Comparison of ENCODE assay signal across 7 cellular contexts in the genomic region with DNA sequence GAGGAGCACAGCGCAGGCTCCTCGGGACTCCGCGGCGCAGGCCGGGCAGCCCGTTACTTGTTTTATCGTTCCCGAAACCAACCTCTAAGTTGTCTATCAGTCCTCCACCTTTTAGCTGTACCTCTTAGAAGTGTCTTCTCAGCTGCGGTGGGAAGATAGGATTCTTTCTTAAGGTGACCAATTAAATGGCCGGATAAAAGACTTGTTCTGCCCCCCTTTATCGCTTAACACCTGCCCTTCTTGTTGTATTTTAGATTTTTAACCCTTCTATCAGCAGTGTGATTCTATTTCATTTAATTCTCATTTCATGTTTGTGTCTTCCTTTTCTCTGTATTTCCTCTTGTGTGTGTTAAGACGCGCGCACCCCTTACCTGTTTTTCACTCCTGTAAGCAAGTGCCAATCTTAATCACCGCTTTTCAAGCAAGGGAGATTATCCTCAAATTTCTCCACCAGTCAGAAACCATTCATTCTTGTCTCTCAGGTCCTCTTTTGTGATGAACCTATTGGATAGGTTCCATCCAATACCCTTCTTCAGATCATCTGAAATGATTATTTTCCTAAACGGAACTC. TPM values are rescaled to one million over a fixed set of nuclear protein-coding genes. Genes with fewer than 3 reads are reported as not detected.
DNase-seq lines count a peak whose midpoint lies in the region; ATAC-seq, FAIRE-seq and TF ChIP-seq lines count a peak whose summit lies in the region.

No MANE protein-coding gene starts in this region.

- H3K36me3 ChIP-seq in K562 (ENCODE audit: control insufficient read depth, insufficient read depth, low read length) (no peaks in the 10 kb centered on the region), mesendoderm (ENCODE audit: control insufficient read depth, insufficient read depth, low read length) (no peaks in the 10 kb centered on the region), aorta (ENCODE audit: control insufficient read depth in 1 of 2, insufficient read depth in 2 of 2, low read length in 1 of 2) (no peaks in the 10 kb centered on the region)

- H3K27ac ChIP-seq in K562 (ENCODE audit: extremely low read depth, low read depth, low read length) = peak overlapping the region; percentile 80
- H3K27ac ChIP-seq in mesendoderm (ENCODE audit: low read depth, low read length) = no peak overlapping the region
- H3K27ac ChIP-seq in aorta (ENCODE audit: low read depth in 1 of 2, low read length in 2 of 2) = peak overlapping the region; percentile 1 to 38

- DNase-seq in GM12891 (ENCODE audit: insufficient read length, low spot score) (no peak), LNCaP clone FGC (ENCODE audit: low read depth) (no peak), K562 (ENCODE audit: extremely low read depth in 1 of 4, low spot score in 3 of 4) (peak in 1 of 4 experiments; percentile 74), mesendoderm (no peak), aorta (no peak), UCSD-AML1 (lab: John Stamatoyannopoulos, UW; ENCODE audit: unreplicated experiment) (no peak)

- H2BK120ac ChIP-seq in mesendoderm (ENCODE audit: low read depth, low read length) = no peak overlapping the region

- H3K79me1 ChIP-seq in mesendoderm (ENCODE audit: low read length) = no peaks in the 10 kb centered on the region

- H3K9ac ChIP-seq in K562 (ENCODE audit: insufficient read depth in 1 of 2, low read depth in 2 of 2, low read length in 2 of 2) (peak overlapping the region; percentile 79 to 94), mesendoderm (ENCODE audit: low read length) (peak overlapping the region; percentile 75)

- H4K5ac ChIP-seq in mesendoderm (ENCODE audit: low read length) = no peak overlapping the region

- no peak for TF ChIP-seq RAD21 in K562 (CRISPR knock-in tag; conservative IDR thresholded peaks at IDR 0.05 in 1 of 2, IDR thresholded peaks at IDR 0.05 in 1 of 2)

- H3K4me1 ChIP-seq in K562 (replicated peaks in 1 of 2; ENCODE audit: control insufficient read depth in 2 of 2, insufficient read depth in 2 of 2, low read length in 2 of 2) (peaks cover 10 to 13% of the 10 kb centered on the region in 2 experiments; a peak in 4 of 5 replicates), mesendoderm (ENCODE audit: control insufficient read depth, low read depth, low read length) (no peaks in the 10 kb centered on the region), aorta (ENCODE audit: control insufficient read depth in 1 of 2, insufficient read depth in 2 of 2, low read length in 2 of 2) (peaks cover 0 to 11% of the 10 kb centered on the region in 2 donors)

- H3K4me3 ChIP-seq in LNCaP clone FGC (ENCODE audit: low read depth, low read length) = peak overlapping the region; percentile 65
- peak overlapping the region; percentile 54 for H3K4me3 ChIP-seq in K562
- no peak overlapping the region for H3K4me3 ChIP-seq in mesendoderm (ENCODE audit: low read length)
- H3K4me3 ChIP-seq in aorta (ENCODE audit: low read length in 2 of 2) = peak overlapping the region; percentile 44 to 73

- peak overlapping the region; percentile 90 for H3K56ac ChIP-seq in mesendoderm (ENCODE audit: low read length)

- TSS peak; percentile 64 for BruUV-seq in K562 (replicated peaks; lab: Mats Ljungman, UMichigan)

- H3K18ac ChIP-seq in mesendoderm (ENCODE audit: low read length) = peak overlapping the region; percentile 11

- peak; percentile 44; the same call in 1 of the 2 replicates for TF ChIP-seq POLR2A in GM12891 (IDR thresholded peaks at IDR 0.05; ENCODE audit: low read depth, low read length)
- TF ChIP-seq POLR2A in K562 (conservative IDR thresholded peaks at IDR 0.05) = no peak; the same call in none of the 2 replicates

- no peak overlapping the region for H3K23ac ChIP-seq in mesendoderm (ENCODE audit: low read length)

- POLR2A ChIA-PET in K562 (lab: Yijun Ruan, JAX) = no interaction called here

- H3K4me2 ChIP-seq in K562 (ENCODE audit: insufficient read depth, low read length) = peak overlapping the region; percentile 79
- peak overlapping the region; percentile 39 for H3K4me2 ChIP-seq in mesendoderm (ENCODE audit: low read length)

- H3K4ac ChIP-seq in mesendoderm (ENCODE audit: low read depth, low read length) = no peak overlapping the region

- no peak for TF ChIP-seq CTCF in LNCaP clone FGC (IDR thresholded peaks at IDR 0.05; ENCODE audit: control insufficient read depth, extremely low read depth, insufficient read depth)
- no peak for TF ChIP-seq CTCF in K562 (IDR thresholded peaks at IDR 0.05 in 2 of 3, conservative IDR thresholded peaks at IDR 0.05 in 1 of 3; ENCODE audit: insufficient read depth in 2 of 3, low read depth in 1 of 3, low read length in 3 of 3)

- no peak overlapping the region for H2BK15ac ChIP-seq in mesendoderm (replicated peaks; ENCODE audit: low read depth)

- WGBS in K562 (ENCODE audit: insufficient coverage, low coverage, missing lambda C conversion rate) = 11% methylated on average over 17 of the region's 17 CpGs
- no CpG with 5 or more reads among the region's 17 CpGs for WGBS in mesendoderm (ENCODE audit: extremely low coverage, insufficient coverage, low lambda C conversion rate)
- WGBS in aorta, 2 donors = 25 to 29% methylated on average over 17 of the region's 17 CpGs

- no peaks in the 10 kb centered on the region for H3K9me1 ChIP-seq in K562 (ENCODE audit: control insufficient read depth, insufficient read depth, low read length)

- in situ Hi-C loops in K562 (cut with MboI) = no loop called here

- TF ChIP-seq EP300 in K562 (IDR thresholded peaks at IDR 0.05; ENCODE audit: low read length) = no peak

- H3K27me3 ChIP-seq in K562 (ENCODE audit: control insufficient read depth in 2 of 2, insufficient read depth in 2 of 2, low read length in 2 of 2) (no peaks in the 10 kb centered on the region), mesendoderm (ENCODE audit: insufficient read depth, low read length, poor library complexity) (no peaks in the 10 kb centered on the region), aorta (ENCODE audit: control insufficient read depth in 1 of 2, insufficient read depth in 2 of 2, low read length in 1 of 2) (no peaks in the 10 kb centered on the region)

- H3K9me3 ChIP-seq in K562 (replicated peaks; ENCODE audit: control insufficient read depth, insufficient read depth, low read depth, low read length) = no peaks in the 10 kb centered on the region
- no peaks in the 10 kb centered on the region for H3K9me3 ChIP-seq in aorta (ENCODE audit: control insufficient read depth, low read length)

- H3K79me2 ChIP-seq in K562 (ENCODE audit: control insufficient read depth, insufficient read depth, low read length) (peaks cover 21% of the 10 kb centered on the region; the same call in 2 of the 3 replicates), mesendoderm (ENCODE audit: control insufficient read depth, insufficient read depth, low read length) (no peaks in the 10 kb centered on the region)

- H4K20me1 ChIP-seq in K562 (replicated peaks; ENCODE audit: control insufficient read depth, insufficient read depth, low read length) = no peaks in the 10 kb centered on the region

- peak overlapping the region; percentile 67 for H4K8ac ChIP-seq in mesendoderm (ENCODE audit: low read depth, low read length)

- FAIRE-seq in GM12891 (lab: Jason Lieb, UNC) (no peak), K562 (lab: Jason Lieb, UNC) (peak; percentile 29)

- CTCF ChIA-PET in K562 (lab: Yijun Ruan, JAX; ENCODE audit: low intra/inter-chr PET ratio) = no interaction called here

- peak; percentile 47 for ATAC-seq in GM21526 (IDR thresholded peaks at IDR 0.05; ENCODE audit: low FRiP score, unreplicated experiment)
- peak; percentile 88 for ATAC-seq in K562
- no peak for ATAC-seq in aorta (ENCODE audit: low FRiP score)

- H2BK5ac ChIP-seq in mesendoderm (ENCODE audit: low read length) = no peak overlapping the region

- intact Hi-C loops in K562 (cut with micrococcal nuclease) (loop anchor here (5.0 kb wide), 1 partner anchor 250 kb away; a partner anchor contains a TSS), aorta (cut with DNase I) (loop anchor here (5.0 kb wide), 1 partner anchor 60 kb away; a partner anchor contains a TSS)

- peak overlapping the region; percentile 89 for H2AFZ ChIP-seq in K562 (ENCODE audit: low read depth, low read length)

- no peak overlapping the region for H2AK5ac ChIP-seq in mesendoderm (ENCODE audit: low read length)

RNA-seq across cellular contexts. Expression of a gene that starts 0.3 kb away (rescaled TPM):
- polyA plus RNA-seq in GM12891 (2012; ENCODE audit: low read depth, missing spikeins) = 13.7 TPM
- 9.8 and 17.5 TPM in 2 replicates for total RNA-seq in K562 (2011; cell fraction: chromatin; rRNA removed; ENCODE audit: low replicate concordance)
- total RNA-seq in K562 (2011; cell fraction: nucleolus; rRNA removed) = 7.9 and 8.5 TPM in 2 replicates
- total RNA-seq in K562 (2011; cell fraction: nucleoplasm; rRNA removed) = 10.6 and 18.2 TPM in 2 replicates
- total RNA-seq in K562 (2014; rRNA removed) (11.4 and 13.5 TPM in 2 replicates), K562 (2014; rRNA removed; fragmentation: Illumina TruSeq; extraction: Trizol) (13.4 and 14.0 TPM in 2 replicates), K562 (2015; rRNA removed; fragmentation: Illumina TruSeq; extraction: Trizol) (11.3 and 11.4 TPM in 2 replicates), K562 (2021) (14.6 and 15.0 TPM in 2 replicates), aorta (10 to 100 TPM; 17.0 to 25.2 TPM)
- polyA plus RNA-seq in K562 (2011; rRNA removed) (7.6 and 10.2 TPM in 2 replicates), K562 (2014; fragmentation: Illumina TruSeq; extraction: Trizol) (13.3 TPM in 2 replicates), K562 (2014; fragmentation: Nextera tagmentation; extraction: Ambion mirVana) (1 to 10 TPM; 6.6 to 8.3 TPM), K562 (2014; rRNA removed) (10.5 and 13.5 TPM in 2 replicates), aorta (1 to 10 TPM; 6.1 to 7.9 TPM)
- 5.2 and 6.0 TPM in 2 replicates for polyA plus RNA-seq in K562 (2011; cell fraction: cytosol; rRNA removed)
- 8.2 and 8.7 TPM in 2 replicates for polyA plus RNA-seq in K562 (2011; cell fraction: nucleus; rRNA removed)
- 8.5 and 10.6 TPM in 2 replicates for polyA plus RNA-seq in K562 (2012)
- polyA minus RNA-seq in K562 (2011; rRNA and poly(A)+ RNA removed) = 16.3 and 17.4 TPM in 2 replicates
- polyA minus RNA-seq in K562 (2011; cell fraction: cytosol; rRNA and poly(A)+ RNA removed) = 4.3 and 8.2 TPM in 2 replicates
- polyA minus RNA-seq in K562 (2011; cell fraction: nucleus; rRNA and poly(A)+ RNA removed) = 11.0 and 14.1 TPM in 2 replicates
- polyA plus RNA-seq in mesendoderm (2013, experiment 1 of 2) = 5.8 TPM
- 6.5 TPM for polyA plus RNA-seq in mesendoderm (2013, experiment 2 of 2)

RNA-seq across cellular contexts. Expression of a gene that starts 22.8 kb away (rescaled TPM):
- 24.4 TPM for polyA plus RNA-seq in GM12891 (2012; ENCODE audit: low read depth, missing spikeins)
- 3.0 and 5.2 TPM in 2 replicates for total RNA-seq in K562 (2011; cell fraction: chromatin; rRNA removed; ENCODE audit: low replicate concordance)
- 3.0 and 3.7 TPM in 2 replicates for total RNA-seq in K562 (2011; cell fraction: nucleolus; rRNA removed)
- total RNA-seq in K562 (2011; cell fraction: nucleoplasm; rRNA removed) = 2.3 and 3.1 TPM in 2 replicates
- total RNA-seq in K562 (2014; rRNA removed) (5.1 and 8.0 TPM in 2 replicates), K562 (2014; rRNA removed; fragmentation: Illumina TruSeq; extraction: Trizol) (10.0 and 12.8 TPM in 2 replicates), K562 (2015; rRNA removed; fragmentation: Illumina TruSeq; extraction: Trizol) (9.1 and 10.0 TPM in 2 replicates), K562 (2021) (4.9 and 6.0 TPM in 2 replicates), aorta (10 to 100 TPM; 44.1 to 63.8 TPM)
- polyA plus RNA-seq in K562 (2011; rRNA removed) (16.3 and 17.9 TPM in 2 replicates), K562 (2014; fragmentation: Illumina TruSeq; extraction: Trizol) (7.3 and 7.8 TPM in 2 replicates), K562 (2014; fragmentation: Nextera tagmentation; extraction: Ambion mirVana) (10 to 100 TPM in 1 of 2 experiments, 1 to 10 TPM in 1; 9.9 to 10.7 TPM), K562 (2014; rRNA removed) (8.9 and 10.8 TPM in 2 replicates), aorta (100 to 1,000 TPM in 1 of 2 donors, 10 to 100 TPM in 1; 67.2 to 120 TPM)
- 5.4 and 7.5 TPM in 2 replicates for polyA plus RNA-seq in K562 (2011; cell fraction: cytosol; rRNA removed)
- 7.8 and 13.9 TPM in 2 replicates for polyA plus RNA-seq in K562 (2011; cell fraction: nucleus; rRNA removed)
- polyA plus RNA-seq in K562 (2012) = 8.1 TPM in 2 replicates
- 8.0 and 8.1 TPM in 2 replicates for polyA minus RNA-seq in K562 (2011; rRNA and poly(A)+ RNA removed)
- polyA minus RNA-seq in K562 (2011; cell fraction: cytosol; rRNA and poly(A)+ RNA removed) = 2.3 and 2.8 TPM in 2 replicates
- 3.4 and 4.8 TPM in 2 replicates for polyA minus RNA-seq in K562 (2011; cell fraction: nucleus; rRNA and poly(A)+ RNA removed)
- 44.7 TPM for polyA plus RNA-seq in mesendoderm (2013, experiment 1 of 2)
- polyA plus RNA-seq in mesendoderm (2013, experiment 2 of 2) = 43.8 TPM

RNA-seq across cellular contexts. Expression of a gene that starts 57.4 kb away (rescaled TPM):
- polyA plus RNA-seq in GM12891 (2012; ENCODE audit: low read depth, missing spikeins) = 1.6 TPM
- total RNA-seq in K562 (2011; cell fraction: chromatin; rRNA removed; ENCODE audit: low replicate concordance) = 1.2 and 3.1 TPM in 2 replicates
- 1.1 and 1.5 TPM in 2 replicates for total RNA-seq in K562 (2011; cell fraction: nucleolus; rRNA removed)
- total RNA-seq in K562 (2011; cell fraction: nucleoplasm; rRNA removed) = 2.4 and 2.8 TPM in 2 replicates
- total RNA-seq in K562 (2014; rRNA removed) (0.86 TPM in 1 of 2 replicates, not detected in the other), K562 (2014; rRNA removed; fragmentation: Illumina TruSeq; extraction: Trizol) (0.51 and 1.3 TPM in 2 replicates), K562 (2015; rRNA removed; fragmentation: Illumina TruSeq; extraction: Trizol) (0.23 and 0.33 TPM in 2 replicates), K562 (2021) (0.42 and 0.78 TPM in 2 replicates), aorta (1 to 10 TPM; 1.6 TPM)
- polyA plus RNA-seq in K562 (2011; rRNA removed) (1.2 and 1.3 TPM in 2 replicates), K562 (2014; fragmentation: Illumina TruSeq; extraction: Trizol) (0.19 and 0.22 TPM in 2 replicates), K562 (2014; fragmentation: Nextera tagmentation; extraction: Ambion mirVana) (under 1 TPM; 0.21 to 0.92 TPM), K562 (2014; rRNA removed) (0.48 TPM in 1 of 2 replicates, not detected in the other), aorta (under 1 TPM in 1 of 2 donors, not detected in 1; 0.13 TPM)
- 0.54 and 0.77 TPM in 2 replicates for polyA plus RNA-seq in K562 (2011; cell fraction: cytosol; rRNA removed)
- polyA plus RNA-seq in K562 (2011; cell fraction: nucleus; rRNA removed) = 1.3 and 2.7 TPM in 2 replicates
- polyA plus RNA-seq in K562 (2012) = 0.30 and 0.72 TPM in 2 replicates
- 1.5 TPM in 2 replicates for polyA minus RNA-seq in K562 (2011; rRNA and poly(A)+ RNA removed)
- polyA minus RNA-seq in K562 (2011; cell fraction: cytosol; rRNA and poly(A)+ RNA removed) = 1.2 TPM in 1 of 2 replicates, not detected in the other
- polyA minus RNA-seq in K562 (2011; cell fraction: nucleus; rRNA and poly(A)+ RNA removed) = 1.2 and 2.3 TPM in 2 replicates
- polyA plus RNA-seq in mesendoderm (2013, experiment 1 of 2) = 0.13 TPM
- polyA plus RNA-seq in mesendoderm (2013, experiment 2 of 2) = 0.10 TPM
